ENCODE assay signal across 26 cellular contexts in the genomic region with DNA sequence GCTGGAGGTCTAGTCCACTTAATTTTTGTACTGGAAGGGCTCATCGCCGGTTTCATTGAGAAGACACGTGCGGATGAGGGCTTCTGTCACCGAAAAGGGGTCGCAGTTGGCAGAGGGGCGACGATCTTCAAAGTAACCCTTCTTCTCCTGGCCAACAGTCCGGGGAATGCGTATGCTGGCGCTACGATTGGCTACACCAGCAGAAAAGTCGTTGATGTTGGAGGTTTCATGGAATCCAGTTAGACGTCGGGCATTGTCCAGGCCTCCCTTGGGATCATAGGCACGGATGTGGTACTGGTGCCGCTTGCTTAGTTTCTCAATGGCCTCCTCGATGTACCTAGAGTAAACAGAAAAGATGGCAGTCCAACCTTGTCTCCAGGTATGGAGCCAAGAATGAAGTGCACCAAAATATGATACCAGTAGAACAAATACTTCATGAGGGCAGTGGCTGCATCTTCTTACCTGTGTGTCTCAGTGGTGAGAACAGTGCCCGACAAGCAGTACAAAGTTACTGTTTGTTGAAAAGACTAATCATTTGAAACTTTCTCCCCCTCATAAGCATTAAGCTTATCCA. TPM values are rescaled to one million over a fixed set of nuclear protein-coding genes. Genes with fewer than 3 reads are reported as not detected.
"Had no signal": no experiment of that assay in that cellular context is flagged by ENCODE, and none has a peak within 500 bp of the region (broad histone marks: within the 10 kb centered on the region; RNA-seq: fewer than 3 reads in every experiment).

No MANE protein-coding gene starts in this region.

- H3K4me3 Mint-ChIP-seq: activated CD8-positive, alpha-beta T cell treated with anti-CD3 and anti-CD28 coated beads, Interleukin-2, amount 10 ng/mL, durations not matched to agents 7 days and 5 days; activated naive CD4-positive, alpha-beta T cell treated with anti-CD3 and anti-CD28 coated beads for 36 hours; activated naive CD8-positive, alpha-beta T cell treated with anti-CD3 and anti-CD28 coated beads, Interleukin-2, amount 50 U/mL, for 24 hours; activated T-cell treated with anti-CD3 and anti-CD28 coated beads, Interleukin-2, amount 50 U/mL, for 24 hours; naive B cell; stimulated activated naive B cell treated with anti-CD40 and anti-IgM and Interleukin-4, amounts not matched to agents 10 μg/mL and 1 μg/mL and 100 μg/mL, for 72 hours; T-helper 2 cell treated with Interferon-gamma antibody and Interleukin-4, amounts not matched to agents 5 μg/mL and 100 μg/mL, for 36 hours had no signal

- H3K4me1 ChIP-seq: uterus had no signal

- FAIRE-seq: colon, pancreas had no signal

- DNase-seq: activated CD4-positive, alpha-beta T cell treated with anti-CD3 and anti-CD28 coated beads for 48 hours; activated CD4-positive, CD25-positive, alpha-beta regulatory T cell; activated CD8-positive, alpha-beta T cell treated with anti-CD3 and anti-CD28 coated beads, Interleukin-2, amount 10 ng/mL, durations not matched to agents 7 days and 5 days; activated naive CD4-positive, alpha-beta T cell treated with anti-CD3 and anti-CD28 coated beads for 36 hours; activated naive CD8-positive, alpha-beta T cell treated with anti-CD3 and anti-CD28 coated beads, Interleukin-2, amount 50 U/mL, for 24 hours; activated T-cell treated with anti-CD3 and anti-CD28 coated beads, Interleukin-2, amount 50 U/mL, for 24 hours; aorta; brain microvascular endothelial cell; central memory CD4-positive, alpha-beta T cell; heart right ventricle; left ventricle myocardium inferior; mucosa of descending colon; naive B cell; pancreas; spleen; stimulated activated CD4-positive, alpha-beta T cell treated with anti-CD3 and anti-CD28 coated beads, Interleukin-4, amount 100 ng/mL, for 4 hours; stimulated activated naive B cell treated with anti-CD40 and anti-IgM and Interleukin-4, amounts not matched to agents 10 μg/mL and 1 μg/mL and 100 μg/mL, for 72 hours; tibial artery; uterus had no signal

- H3K4me3 ChIP-seq: heart right ventricle, left ventricle myocardium inferior, mucosa of descending colon, pancreas, tibial artery, uterus had no signal

- H3K9me3 Mint-ChIP-seq: activated naive CD4-positive, alpha-beta T cell treated with anti-CD3 and anti-CD28 coated beads for 36 hours; activated naive CD8-positive, alpha-beta T cell treated with anti-CD3 and anti-CD28 coated beads, Interleukin-2, amount 50 U/mL, for 24 hours; activated T-cell treated with anti-CD3 and anti-CD28 coated beads, Interleukin-2, amount 50 U/mL, for 24 hours; activated T-helper 2 cell treated with anti-CD3 and anti-CD28 coated beads, Interferon-gamma antibody, Interleukin-2, Interleukin-4, amounts not matched to agents 10 μg/mL and 5 μg/mL and 100 μg/mL, durations not matched to agents 14 hours and 24 hours and 36 hours; naive B cell; stimulated activated naive B cell treated with anti-CD40 and anti-IgM and Interleukin-4, amounts not matched to agents 10 μg/mL and 1 μg/mL and 100 μg/mL, for 72 hours; T-helper 2 cell treated with Interferon-gamma antibody and Interleukin-4, amounts not matched to agents 5 μg/mL and 100 μg/mL, for 36 hours had no signal

- H3K27me3 ChIP-seq: brain microvascular endothelial cell, gastroesophageal sphincter, heart right ventricle, pancreas, spleen, tibial artery, uterus had no signal

- H3K27ac ChIP-seq: brain microvascular endothelial cell, heart right ventricle, pancreas, tibial artery, uterus had no signal

- H3K36me3 ChIP-seq: uterus had no signal

- H3K9me3 ChIP-seq: gastroesophageal sphincter, heart right ventricle, left ventricle myocardium inferior, mucosa of descending colon, pancreas, spleen, tibial artery, uterus had no signal

- H3K27me3 Mint-ChIP-seq: naive B cell; stimulated activated naive B cell treated with anti-CD40 and anti-IgM and Interleukin-4, amounts not matched to agents 10 μg/mL and 1 μg/mL and 100 μg/mL, for 72 hours had no signal

- ATAC-seq: activated CD8-positive, alpha-beta T cell treated with anti-CD3 and anti-CD28 coated beads, Interleukin-2, amount 10 ng/mL, durations not matched to agents 7 days and 5 days; activated naive CD8-positive, alpha-beta T cell treated with anti-CD3 and anti-CD28 coated beads, Interleukin-2, amount 50 U/mL, for 24 hours; gastroesophageal sphincter; heart right ventricle; mucosa of descending colon; pancreas; stimulated activated naive B cell treated with anti-CD40 and anti-IgM and Interleukin-4, amounts not matched to agents 10 μg/mL and 1 μg/mL and 100 μg/mL, for 72 hours had no signal

- H3K27ac Mint-ChIP-seq: activated CD8-positive, alpha-beta T cell treated with anti-CD3 and anti-CD28 coated beads, Interleukin-2, amount 10 ng/mL, durations not matched to agents 7 days and 5 days; activated naive CD4-positive, alpha-beta T cell treated with anti-CD3 and anti-CD28 coated beads for 36 hours; activated naive CD8-positive, alpha-beta T cell treated with anti-CD3 and anti-CD28 coated beads, Interleukin-2, amount 50 U/mL, for 24 hours; activated T-cell treated with anti-CD3 and anti-CD28 coated beads, Interleukin-2, amount 50 U/mL, for 24 hours; activated T-helper 2 cell treated with anti-CD3 and anti-CD28 coated beads, Interferon-gamma antibody, Interleukin-2, Interleukin-4, amounts not matched to agents 10 μg/mL and 5 μg/mL and 100 μg/mL, durations not matched to agents 14 hours and 24 hours and 36 hours; naive B cell; stimulated activated naive B cell treated with anti-CD40 and anti-IgM and Interleukin-4, amounts not matched to agents 10 μg/mL and 1 μg/mL and 100 μg/mL, for 72 hours; T-helper 2 cell treated with Interferon-gamma antibody and Interleukin-4, amounts not matched to agents 5 μg/mL and 100 μg/mL, for 36 hours had no signal

RNA-seq across cellular contexts. Expression of a gene that starts 16.0 kb away (rescaled TPM):
- total RNA-seq: activated CD8-positive, alpha-beta T cell treated with anti-CD3 and anti-CD28 coated beads, Interleukin-2, amount 10 ng/mL, durations not matched to agents 7 days and 5 days; activated naive CD4-positive, alpha-beta T cell treated with anti-CD3 and anti-CD28 coated beads for 36 hours; activated T-helper 2 cell treated with anti-CD3 and anti-CD28 coated beads, Interferon-gamma antibody, Interleukin-2, Interleukin-4, amounts not matched to agents 10 μg/mL and 5 μg/mL and 100 μg/mL, durations not matched to agents 14 hours and 24 hours and 36 hours; aorta; gastroesophageal sphincter; heart right ventricle; kidney epithelial cell; left ventricle myocardium inferior; mucosa of descending colon; pancreas; renal cortical epithelial cell; spleen; subcutaneous adipose tissue; uterus had no signal
- polyA plus RNA-seq: aorta, heart right ventricle, spleen had no signal
